34 cellular contexts compared by ENCODE assay signal in the genomic region with DNA sequence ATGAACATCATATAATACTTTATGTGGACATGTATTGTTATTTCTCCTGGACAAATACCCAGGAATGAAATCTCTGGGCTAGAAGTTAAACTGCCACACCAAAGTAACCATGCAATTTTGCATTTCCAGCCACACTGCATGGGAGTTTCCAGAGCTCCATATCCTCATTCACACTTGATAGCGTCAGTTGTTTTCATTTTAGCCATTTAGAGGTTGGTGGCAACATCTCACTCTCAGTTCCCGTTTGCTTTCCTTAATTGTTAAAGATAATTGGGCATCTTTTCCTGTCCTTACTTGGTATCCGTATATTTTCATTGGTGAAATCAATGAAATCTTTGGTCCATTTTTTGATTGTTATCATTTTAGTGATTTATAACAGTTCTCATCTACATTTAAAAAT. TPM values are rescaled to one million over a fixed set of nuclear protein-coding genes. Genes with fewer than 3 reads are reported as not detected.
DNase-seq lines count a peak whose midpoint lies in the region; ATAC-seq, FAIRE-seq and TF ChIP-seq lines count a peak whose summit lies in the region.
"Had no signal": no experiment of that assay in that cellular context is flagged by ENCODE, and none has a peak within 500 bp of the region (broad histone marks: within the 10 kb centered on the region; RNA-seq: fewer than 3 reads in every experiment).

No MANE protein-coding gene starts in this region.

- H3K4me2 ChIP-seq in GM12878 (ENCODE audit: control insufficient read depth, insufficient read depth): no peak overlapping the region
- H3K4me2 ChIP-seq: A549; BLaER1; BLaER1 treated with 17β-estradiol and CSF1 and Interleukin-3, amounts not matched to agents 10 nM and 100 nM had no signal

- TF ChIP-seq EP300 in GM12878 (IDR thresholded peaks at IDR 0.05; ENCODE audit: borderline replicate concordance in 1 of 2, control insufficient read depth in 1 of 2, low read depth in 2 of 2, low read length in 2 of 2): peak in 1 of 2 experiments; percentile 51; a peak in 1 of 4 replicates

- WGBS in GM12878 (ENCODE audit: insufficient coverage, insufficient replicate concordance, low lambda C conversion rate, missing lambda C conversion rate): 71% methylated on average over 3 of the region's 3 CpGs

- no peaks in the 10 kb centered on the region for H3K27me3 ChIP-seq in GM12878 (replicated peaks in 1 of 2; ENCODE audit: control insufficient read depth in 2 of 2, insufficient read depth in 2 of 2, low read length in 1 of 2)
- H3K27me3 ChIP-seq: BE2C; BLaER1; BLaER1 treated with 17β-estradiol and CSF1 and Interleukin-3, amounts not matched to agents 10 nM and 100 nM had no signal

- H3K79me2 ChIP-seq in GM12878 (ENCODE audit: control insufficient read depth, insufficient read depth, low read length): no peaks in the 10 kb centered on the region

- H3K9me3 ChIP-seq in GM12878 (replicated peaks; ENCODE audit: control insufficient read depth, insufficient read depth, low read length): no peaks in the 10 kb centered on the region
- H3K9me3 ChIP-seq: BE2C had no signal

- TF ChIP-seq CTCF in GM12878 (IDR thresholded peaks at IDR 0.05 in 2 of 3, conservative IDR thresholded peaks at IDR 0.05 in 1 of 3; ENCODE audit: control insufficient read depth in 2 of 3, extremely low read depth in 1 of 3, insufficient read depth in 1 of 3, low read depth in 3 of 3, low read length in 3 of 3): no peak

- no peaks in the 10 kb centered on the region for H3K4me1 ChIP-seq in GM12878 (ENCODE audit: control insufficient read depth, insufficient read depth, low read length)
- H3K4me1 ChIP-seq: A549, BE2C, Caco-2 had no signal

- H4K20me1 ChIP-seq in GM12878 (ENCODE audit: control insufficient read depth, insufficient read depth): no peaks in the 10 kb centered on the region
- H4K20me1 ChIP-seq: BLaER1; BLaER1 treated with 17β-estradiol and CSF1 and Interleukin-3, amounts not matched to agents 10 nM and 100 nM had no signal

- CTCF ChIA-PET in GM12878 (lab: Yijun Ruan, JAX): interaction anchor here (1.1 to 1.4 kb wide), 2 partner anchors 22 to 31 kb away, joined by 5 read pairs; no protein-coding TSS in a partner anchor

- no peak overlapping the region for H3K9ac ChIP-seq in GM12878 (ENCODE audit: control insufficient read depth, insufficient read depth, low read length)
- H3K9ac ChIP-seq: BLaER1; BLaER1 treated with 17β-estradiol and CSF1 and Interleukin-3, amounts not matched to agents 10 nM and 100 nM had no signal

- POLR2A ChIA-PET in GM12878 (lab: Charles Lee): no interaction called here

- no peaks in the 10 kb centered on the region for H3K36me3 ChIP-seq in GM12878 (ENCODE audit: control insufficient read depth in 2 of 2, insufficient read depth in 2 of 2, low read length in 1 of 2)
- H3K36me3 ChIP-seq: BE2C had no signal

- RAD21 ChIA-PET in GM12878 (lab: Charles Lee; ENCODE audit: unreplicated experiment): no interaction called here

- TF ChIP-seq POLR2A in GM12891 (IDR thresholded peaks at IDR 0.05; ENCODE audit: low read depth, low read length) (no peak), GM12878 (IDR thresholded peaks at IDR 0.05; ENCODE audit: low read depth, low read length) (no peak)

- no peak overlapping the region for H3K4me3 ChIP-seq in GM12878
- H3K4me3 ChIP-seq: A549; BLaER1; BLaER1 treated with 17β-estradiol and CSF1 and Interleukin-3, amounts not matched to agents 10 nM and 100 nM had no signal

- SMC1A ChIA-PET in GM12878 (lab: Charles Lee; ENCODE audit: uncharacterized antibody, unreplicated experiment): interaction anchor here (1.0 to 1.3 kb wide), 4 partner anchors 17 to 74 kb away, joined by 3 read pairs; no protein-coding TSS in a partner anchor

- intact Hi-C loops in GM12878 (cut with micrococcal nuclease; ENCODE audit: unreplicated experiment): no loop called here

- in situ Hi-C loops in GM12878 (cut with MboI): no loop called here

- ATAC-seq in GM12878 (peak; percentile 63), GM18870 (IDR thresholded peaks at IDR 0.05; ENCODE audit: unreplicated experiment) (no peak)
- ATAC-seq: A549; CD8-positive, alpha-beta T cell had no signal

- no peak overlapping the region for H3K27ac ChIP-seq in GM12878 (ENCODE audit: control insufficient read depth, insufficient read depth)
- H3K27ac ChIP-seq: 22Rv1; A549; BLaER1; BLaER1 treated with 17β-estradiol and CSF1 and Interleukin-3, amounts not matched to agents 10 nM and 100 nM; C4-2B had no signal

- BruUV-seq in GM12878 (replicated peaks; lab: Mats Ljungman, UMichigan): no TSS peak

- TF ChIP-seq RAD21 in GM12878 (IDR thresholded peaks at IDR 0.05; ENCODE audit: insufficient read depth, low read depth, low read length): no peak

- peak; percentile 37 for DNase-seq in NOMO-1 treated with DMSO at 0.1 percent for 48 hours (lab: John Stamatoyannopoulos, UW; ENCODE audit: unreplicated experiment)
- DNase-seq in NOMO-1 treated with dmso at 0.1 percent for 144 hours (lab: John Stamatoyannopoulos, UW; ENCODE audit: unreplicated experiment): no peak
- DNase-seq in GM12891 (ENCODE audit: insufficient read length, low spot score): no peak
- DNase-seq in MV-4-11 (lab: John Stamatoyannopoulos, UW): peak; percentile 32
- no peak for DNase-seq in GM12878 (ENCODE audit: low read depth, low spot score)
- DNase-seq in NCI-H526 treated with DMSO at 0.1 percent for 48 hours (lab: John Stamatoyannopoulos, UW): no peak
- no peak for DNase-seq in nucleus accumbens (lab: John Stamatoyannopoulos, UW)
- DNase-seq: 8988T; ACHN; AML-193; BE2C; C1 segment of cervical spinal cord; Caco-2; Calu3; CD4-positive, alpha-beta memory T cell; CD4-positive, alpha-beta T cell; CD4-positive, CD25-positive, alpha-beta regulatory T cell; CD8-positive, alpha-beta memory T cell; CD8-positive, alpha-beta T cell; COR-L47; DMS 273 treated with DMSO at 0.1 percent for 48 hours; DMS153; DMS53; DMS79; DMS79 treated with DMSO at 0.1 percent for 48 hours; DND-41; EL had no signal

- FAIRE-seq in GM12891 (lab: Jason Lieb, UNC): no peak
- no peak for FAIRE-seq in GM12878 (lab: Jason Lieb, UNC)
- FAIRE-seq: A549, D721Med had no signal

- H2AFZ ChIP-seq in GM12878 (ENCODE audit: control insufficient read depth, low read depth, low read length): no peak overlapping the region

TF ChIP-seq in GM12891, 5 proteins besides CTCF, POLR2A, EP300 and RAD21:
- peak; percentile 79 for TF ChIP-seq SPI1 (IDR thresholded peaks at IDR 0.05; ENCODE audit: low read depth, low read length)
- no peak for TF ChIP-seq POLR2AphosphoS5 (IDR thresholded peaks at IDR 0.05; ENCODE audit: low read depth, low read length)

TF ChIP-seq in GM12878, 131 proteins besides CTCF, POLR2A, EP300 and RAD21 (continues in another document):
- TF ChIP-seq, protein P1, sequence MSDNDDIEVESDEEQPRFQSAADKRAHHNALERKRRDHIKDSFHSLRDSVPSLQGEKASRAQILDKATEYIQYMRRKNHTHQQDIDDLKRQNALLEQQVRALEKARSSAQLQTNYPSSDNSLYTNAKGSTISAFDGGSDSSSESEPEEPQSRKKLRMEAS (IDR thresholded peaks at IDR 0.05; ENCODE audit: low read depth, low read length): no peak
- peak; percentile 47; the same call in 1 of the 2 replicates for TF ChIP-seq BMI1 (IDR thresholded peaks at IDR 0.05; ENCODE audit: borderline replicate concordance)

RNA-seq across cellular contexts. Expression of a gene that starts 47.8 kb away (rescaled TPM):
- polyA plus RNA-seq in GM12891 (2012; ENCODE audit: low read depth, missing spikeins): 12.4 TPM
- total RNA-seq in GM12878 (2013; cell fraction: nucleolus; rRNA removed): 112 and 117 TPM in 2 replicates
- 15.7 and 18.6 TPM in 2 replicates for total RNA-seq in GM12878 (2014; rRNA removed)
- total RNA-seq in GM12878 (2014; rRNA removed; fragmentation: Illumina TruSeq; extraction: Trizol): 17.2 and 20.8 TPM in 2 replicates
- total RNA-seq in GM12878 (2021): 15.0 and 18.7 TPM in 2 replicates
- 25.4 TPM for polyA plus RNA-seq in GM12878 (2011; ENCODE audit: low read depth)
- polyA plus RNA-seq in GM12878 (2011; rRNA removed): 19.0 and 26.3 TPM in 2 replicates
- 9.6 and 9.8 TPM in 2 replicates for polyA plus RNA-seq in GM12878 (2011; cell fraction: cytosol; rRNA removed)
- 45.6 and 46.9 TPM in 2 replicates for polyA plus RNA-seq in GM12878 (2011; cell fraction: nucleus; rRNA removed)
- polyA plus RNA-seq in GM12878 (2012): 16.5 and 17.1 TPM in 2 replicates
- 20.6 and 29.6 TPM in 2 replicates for polyA plus RNA-seq in GM12878 (2014; fragmentation: Illumina TruSeq; extraction: Trizol)
- 10 to 100 TPM; 13.7 to 15.4 TPM for polyA plus RNA-seq in GM12878 (2014; fragmentation: Nextera tagmentation; extraction: Ambion mirVana)
- polyA plus RNA-seq in GM12878 (2014; rRNA removed): 20.5 and 22.4 TPM in 2 replicates
- 10 to 100 TPM; 12.2 to 13.2 TPM for polyA plus RNA-seq in GM12878 (2016; fragmentation: Nextera tagmentation; extraction: Ambion mirVana)
- polyA minus RNA-seq in GM12878 (2011; rRNA and poly(A)+ RNA removed): 15.6 and 22.6 TPM in 2 replicates
- 6.0 and 6.8 TPM in 2 replicates for polyA minus RNA-seq in GM12878 (2011; cell fraction: cytosol; rRNA and poly(A)+ RNA removed)
- 32.2 and 44.0 TPM in 2 replicates for polyA minus RNA-seq in GM12878 (2011; cell fraction: nucleus; rRNA and poly(A)+ RNA removed)

RNA-seq across cellular contexts. Expression of a gene that starts 48.7 kb away (rescaled TPM):
- 109 TPM for polyA plus RNA-seq in GM12891 (2012; ENCODE audit: low read depth, missing spikeins)
- 164 and 165 TPM in 2 replicates for total RNA-seq in GM12878 (2013; cell fraction: nucleolus; rRNA removed)
- total RNA-seq in GM12878 (2014; rRNA removed) (129 and 149 TPM in 2 replicates), GM12878 (2014; rRNA removed; fragmentation: Illumina TruSeq; extraction: Trizol) (131 and 133 TPM in 2 replicates), GM12878 (2021) (114 and 120 TPM in 2 replicates)
- 106 TPM for polyA plus RNA-seq in GM12878 (2011; ENCODE audit: low read depth)
- polyA plus RNA-seq in GM12878 (2011; rRNA removed) (185 and 229 TPM in 2 replicates), GM12878 (2014; fragmentation: Illumina TruSeq; extraction: Trizol) (150 and 164 TPM in 2 replicates), GM12878 (2014; fragmentation: Nextera tagmentation; extraction: Ambion mirVana) (100 to 1,000 TPM; 362 to 468 TPM), GM12878 (2014; rRNA removed) (143 and 161 TPM in 2 replicates), GM12878 (2016; fragmentation: Nextera tagmentation; extraction: Ambion mirVana) (100 to 1,000 TPM; 219 to 226 TPM)
- 87.9 and 111 TPM in 2 replicates for polyA plus RNA-seq in GM12878 (2011; cell fraction: cytosol; rRNA removed)
- 99.9 and 122 TPM in 2 replicates for polyA plus RNA-seq in GM12878 (2011; cell fraction: nucleus; rRNA removed)
- polyA plus RNA-seq in GM12878 (2012): 118 and 121 TPM in 2 replicates
- 96.6 and 97.2 TPM in 2 replicates for polyA minus RNA-seq in GM12878 (2011; rRNA and poly(A)+ RNA removed)
- polyA minus RNA-seq in GM12878 (2011; cell fraction: cytosol; rRNA and poly(A)+ RNA removed): 30.3 and 55.4 TPM in 2 replicates
- polyA minus RNA-seq in GM12878 (2011; cell fraction: nucleus; rRNA and poly(A)+ RNA removed): 88.1 and 120 TPM in 2 replicates

Comparison
In these comparisons a context has a peak if more than half of its experiments do, and no peak if none do; other contexts are left out.
1. DNase-seq: peak in NOMO-1 treated with DMSO at 0.1 percent for 48 hours (single experiment) and MV-4-11 (single experiment); none in NOMO-1 treated with dmso at 0.1 percent for 144 hours (single experiment), GM12891 (single experiment), GM12878 (single experiment), NCI-H526 treated with DMSO at 0.1 percent for 48 hours (single experiment) and nucleus accumbens (0 of 56).